ENCODE assay signal across 21 cellular contexts in genomic region chr6:69783124-69783523, GRCh38.
"Had no signal": no experiment of that assay in that cellular context is flagged by ENCODE, and none has a peak within 500 bp of the region (broad histone marks: within the 10 kb centered on the region; RNA-seq: fewer than 3 reads in every experiment).

No MANE protein-coding gene starts in this region.

- H3K36me3 ChIP-seq: ovary, sigmoid colon had no signal

- H3K9me3 ChIP-seq: lower lobe of right lung, ovary, psoas muscle, sigmoid colon, spleen, thoracic aorta, tibial nerve, upper lobe of left lung had no signal

- H3K9me3 Mint-ChIP-seq: effector memory CD8-positive, alpha-beta T cell; naive thymus-derived CD8-positive, alpha-beta T cell; nephron progenitor cell; stimulated activated naive B cell treated with anti-CD40 and anti-IgM and Interleukin-4, amounts not matched to agents 10 μg/mL and 1 μg/mL and 100 μg/mL, for 72 hours; stimulated activated naive CD8-positive, alpha-beta T cell treated with anti-CD3 and anti-CD28 coated beads, Interleukin-15, Interleukin-2, amounts not matched to agents 100 ng/mL and 50 ng/mL, for 24 hours had no signal

- H3K27me3 Mint-ChIP-seq: effector memory CD8-positive, alpha-beta T cell; naive thymus-derived CD8-positive, alpha-beta T cell; stimulated activated naive B cell treated with anti-CD40 and anti-IgM and Interleukin-4, amounts not matched to agents 10 μg/mL and 1 μg/mL and 100 μg/mL, for 72 hours; stimulated activated naive CD8-positive, alpha-beta T cell treated with anti-CD3 and anti-CD28 coated beads, Interleukin-15, Interleukin-2, amounts not matched to agents 100 ng/mL and 50 ng/mL, for 24 hours had no signal

- H3K27me3 ChIP-seq: ovary, sigmoid colon, spleen, tibial nerve, upper lobe of left lung had no signal

- H3K27ac ChIP-seq: lower lobe of right lung, ovary, psoas muscle, spleen, thoracic aorta, tibial nerve, upper lobe of left lung had no signal

- H3K4me3 ChIP-seq: lower lobe of right lung, ovary, psoas muscle, sigmoid colon, spleen, thoracic aorta, tibial nerve, upper lobe of left lung had no signal

- ATAC-seq: effector memory CD8-positive, alpha-beta T cell; left ventricle myocardium superior; lower lobe of right lung; naive thymus-derived CD8-positive, alpha-beta T cell; psoas muscle; right cardiac atrium; stimulated activated naive B cell treated with anti-CD40 and anti-IgM and Interleukin-4, amounts not matched to agents 10 μg/mL and 1 μg/mL and 100 μg/mL, for 72 hours had no signal

- H3K27ac Mint-ChIP-seq: effector memory CD8-positive, alpha-beta T cell; stimulated activated naive B cell treated with anti-CD40 and anti-IgM and Interleukin-4, amounts not matched to agents 10 μg/mL and 1 μg/mL and 100 μg/mL, for 72 hours; stimulated activated naive CD8-positive, alpha-beta T cell treated with anti-CD3 and anti-CD28 coated beads, Interleukin-15, Interleukin-2, amounts not matched to agents 100 ng/mL and 50 ng/mL, for 24 hours had no signal

- DNase-seq: cortex of kidney; effector memory CD8-positive, alpha-beta T cell; erythroblast; head of caudate nucleus; left ventricle myocardium superior; lower lobe of right lung; naive thymus-derived CD8-positive, alpha-beta T cell; nephron progenitor cell; occipital lobe; ovary; posterior cingulate gyrus; psoas muscle; right cardiac atrium; sigmoid colon; spleen; stimulated activated CD4-positive, alpha-beta T cell treated with anti-CD3 and anti-CD28 coated beads, Interleukin-4, amount 100 ng/mL, for 4 hours; stimulated activated naive B cell treated with anti-CD40 and anti-IgM and Interleukin-4, amounts not matched to agents 10 μg/mL and 1 μg/mL and 100 μg/mL, for 72 hours; upper lobe of left lung had no signal

- H3K4me1 Mint-ChIP-seq: nephron progenitor cell had no signal

- H3K4me3 Mint-ChIP-seq: nephron progenitor cell; stimulated activated naive B cell treated with anti-CD40 and anti-IgM and Interleukin-4, amounts not matched to agents 10 μg/mL and 1 μg/mL and 100 μg/mL, for 72 hours; stimulated activated naive CD8-positive, alpha-beta T cell treated with anti-CD3 and anti-CD28 coated beads, Interleukin-15, Interleukin-2, amounts not matched to agents 100 ng/mL and 50 ng/mL, for 24 hours had no signal
